ENCODE assay signal across 8 cellular contexts in genomic region chr11:110173775-110174644, GRCh38.
DNase-seq lines count a peak whose midpoint lies in the region; ATAC-seq and TF ChIP-seq lines count a peak whose summit lies in the region.

No MANE protein-coding gene starts in this region.

- peak; percentile 73 for ATAC-seq in HG02642 (IDR thresholded peaks at IDR 0.05; ENCODE audit: poor library complexity, unreplicated experiment)
- peak; percentile 89 for ATAC-seq in omental fat pad (ENCODE audit: low FRiP score)

- TF ChIP-seq CTCF in GM12865 (IDR thresholded peaks at IDR 0.05; ENCODE audit: insufficient read depth, low read depth, low read length, missing control alignments) (peak; percentile 82), omental fat pad (IDR thresholded peaks at IDR 0.05) (peak in 1 of 3 donors; percentile 57), testis (IDR thresholded peaks at IDR 0.05) (peak; percentile 61 to 83 (median 64))

- H3K4me1 ChIP-seq in testis, result peaks cover 4% of the 10 kb centered on the region

- DNase-seq in GM12865 (ENCODE audit: low read depth) (peak; percentile 68), NOMO-1 (lab: John Stamatoyannopoulos, UW; ENCODE audit: unreplicated experiment in 2 of 2) (peak; percentile 16 to 29), germinal center (ENCODE audit: low spot score) (peak; percentile 50), omental fat pad (ENCODE audit: low spot score) (peak; percentile 74), testis (peak; percentile 88), NCI-H1694 treated with DMSO at 0.1 percent for 48 hours (lab: John Stamatoyannopoulos, UW) (no peak)
- peak; percentile 24 to 33 for DNase-seq in activated T-helper 1 cell treated with anti-CD3 and anti-CD28 coated beads, Interleukin-2, amount 50 U/mL, for 16 hours (ENCODE audit: low read depth in 1 of 2, low spot score in 1 of 2)

- H3K4me3 ChIP-seq in GM12865 (ENCODE audit: low read depth, low read length), result no peak overlapping the region
- H3K4me3 ChIP-seq in testis, result no peak overlapping the region

- H3K36me3 ChIP-seq in testis (ENCODE audit: low read depth, missing control alignments), result no peaks in the 10 kb centered on the region

- no peaks in the 10 kb centered on the region for H3K9me3 ChIP-seq in testis

- intact Hi-C loops in testis (cut with DNase I; ENCODE audit: low total_unique reads), result no loop called here

- 10 to 13% methylated on average over 14 of the region's 14 CpGs for WGBS in testis, 2 donors

- no peak overlapping the region for H3K27ac ChIP-seq in testis

- no peak for TF ChIP-seq POLR2A in testis (IDR thresholded peaks at IDR 0.05)

- no peaks in the 10 kb centered on the region for H3K27me3 ChIP-seq in testis
